22 cellular contexts compared by ENCODE assay signal in genomic region chr10:132010484-132010883, GRCh38. TPM values are rescaled to one million over a fixed set of nuclear protein-coding genes. Genes with fewer than 3 reads are reported as not detected.
"Had no signal": no experiment of that assay in that cellular context is flagged by ENCODE, and none has a peak within 500 bp of the region (broad histone marks: within the 10 kb centered on the region; RNA-seq: fewer than 3 reads in every experiment).

No MANE protein-coding gene starts in this region.

- FAIRE-seq: bronchial epithelial cell had no signal

- H3K4me3 ChIP-seq: esophagus squamous epithelium, left lung, pancreas, right lobe of liver, smooth muscle cell, thoracic aorta, upper lobe of left lung had no signal

- H3K9me3 ChIP-seq: left lung, neutrophil, pancreas, right lobe of liver, thoracic aorta, upper lobe of left lung had no signal

- H3K27me3 ChIP-seq: left lung, pancreas, right lobe of liver, upper lobe of left lung had no signal

- ATAC-seq: activated T-cell treated with anti-CD3 and anti-CD28 coated beads, Interleukin-2, amount 50 U/mL, for 72 hours; left lung; stimulated activated naive B cell treated with anti-CD40 and anti-IgM and Interleukin-4, amounts not matched to agents 10 μg/mL and 1 μg/mL and 100 μg/mL, for 72 hours; T-helper 17 cell had no signal

- H3K4me2 ChIP-seq: smooth muscle cell had no signal

- H3K4me1 ChIP-seq: left lung had no signal

- H3K36me3 ChIP-seq: esophagus squamous epithelium, left lung, neutrophil, pancreas, right lobe of liver, thoracic aorta, upper lobe of left lung had no signal

- H3K27ac ChIP-seq: esophagus squamous epithelium, left lung, neutrophil, right lobe of liver, thoracic aorta, upper lobe of left lung had no signal

- DNase-seq: activated CD4-positive, alpha-beta memory T cell treated with anti-CD3 and anti-CD28 coated beads, Interleukin-2, amount 10 ng/mL, durations not matched to agents 7 days and 5 days; activated CD4-positive, alpha-beta T cell treated with anti-CD3 and anti-CD28 coated beads for 48 hours; activated effector memory CD4-positive, alpha-beta T cell treated with Interleukin-2 at 50 U/mL for 16 hours; activated naive CD4-positive, alpha-beta T cell treated with anti-CD3 and anti-CD28 coated beads for 36 hours; activated naive CD8-positive, alpha-beta T cell treated with anti-CD3 and anti-CD28 coated beads, Interleukin-2, amount 10 ng/mL, durations not matched to agents 7 days and 5 days; activated T-cell treated with anti-CD3 and anti-CD28 coated beads, Interleukin-2, amount 50 U/mL, for 72 hours; amniotic stem cell; cortex of kidney; esophagus squamous epithelium; kidney glomerular epithelial cell; left lung; right lobe of liver; stimulated activated CD4-positive, alpha-beta T cell treated with anti-CD3 and anti-CD28 coated beads, Interleukin-15, amount 100 ng/mL, for 24 hours; stimulated activated naive B cell treated with anti-CD40 and anti-IgM and Interleukin-4, amounts not matched to agents 10 μg/mL and 1 μg/mL and 100 μg/mL, for 72 hours; SW 1271; T-helper 17 cell; upper lobe of left lung had no signal

RNA-seq across cellular contexts. Expression of gene JAKMIP3, which starts 55.3 kb away (rescaled TPM):
- total RNA-seq: bronchial epithelial cell, smooth muscle cell had no signal
